18 cellular contexts compared by ENCODE assay signal in genomic region chr14:68931063-68931462, GRCh38. TPM values are rescaled to one million over a fixed set of nuclear protein-coding genes. Genes with fewer than 3 reads are reported as not detected.
DNase-seq lines count a peak whose midpoint lies in the region; ATAC-seq and TF ChIP-seq lines count a peak whose summit lies in the region.
"Had no signal": no experiment of that assay in that cellular context is flagged by ENCODE, and none has a peak within 500 bp of the region (broad histone marks: within the 10 kb centered on the region; RNA-seq: fewer than 3 reads in every experiment).

No MANE protein-coding gene starts in this region.

- no peaks in the 10 kb centered on the region for H3K27me3 ChIP-seq in muscle layer of duodenum (ENCODE audit: low read depth, low read length)
- H3K27me3 ChIP-seq in transverse colon: no peaks in the 10 kb centered on the region
- H3K27me3 ChIP-seq: body of pancreas, upper lobe of left lung had no signal

- CTCF ChIA-PET in activated CD8-positive, alpha-beta T cell treated with anti-CD3 and anti-CD28 coated beads for 36 hours (lab: Charles Lee): interaction anchor here (0.6 to 1.7 kb wide), 5 partner anchors 9 to 65 kb away, joined by 3 to 8 read pairs (median 5); no protein-coding TSS in a partner anchor
- CTCF ChIA-PET in activated CD8-positive, alpha-beta T cell treated with anti-CD3 and anti-CD28 coated beads, Interleukin-2, amount 10 ng/mL, durations not matched to agents 7 days and 5 days (lab: Charles Lee): interaction anchor here (1.2 kb wide), 1 partner anchor 20 kb away, joined by 6 read pairs; no protein-coding TSS in a partner anchor

- no peak for TF ChIP-seq EP300 in transverse colon (IDR thresholded peaks at IDR 0.05; ENCODE audit: low read depth)

- in situ Hi-C loops in transverse colon (cut with MboI; ENCODE audit: low pct_ligation_motif_present in 1 of 4, low pct_unique_long_range_greater_than_20kb in 1 of 4, low sequenced_read_pairs in 3 of 4): no loop called here

- H3K9me3 Mint-ChIP-seq in activated CD8-positive, alpha-beta T cell treated with anti-CD3 and anti-CD28 coated beads for 36 hours: peaks cover 12% of the 10 kb centered on the region
- H3K9me3 Mint-ChIP-seq in activated CD8-positive, alpha-beta T cell treated with anti-CD3 and anti-CD28 coated beads, Interleukin-2, amount 10 ng/mL, durations not matched to agents 7 days and 5 days (ENCODE audit: insufficient read depth): peaks cover 7% of the 10 kb centered on the region
- peaks cover 10% of the 10 kb centered on the region for H3K9me3 Mint-ChIP-seq in activated naive CD8-positive, alpha-beta T cell treated with anti-CD3 and anti-CD28 coated beads for 36 hours

- 73 to 78% methylated on average over 3 of the region's 3 CpGs for WGBS in transverse colon (ENCODE audit: low coverage in 1 of 2), 2 donors

- H3K27ac ChIP-seq in muscle layer of duodenum (ENCODE audit: low read length) (peak overlapping the region; percentile 7), transverse colon (peak overlapping the region; percentile 93 to 99 (median 96))
- H3K27ac ChIP-seq: body of pancreas had no signal

- no peak overlapping the region for H3K4me3 Mint-ChIP-seq in activated CD8-positive, alpha-beta T cell treated with anti-CD3 and anti-CD28 coated beads for 36 hours
- H3K4me3 Mint-ChIP-seq in activated CD8-positive, alpha-beta T cell treated with anti-CD3 and anti-CD28 coated beads, Interleukin-2, amount 10 ng/mL, durations not matched to agents 7 days and 5 days: no peak overlapping the region
- no peak overlapping the region for H3K4me3 Mint-ChIP-seq in activated naive CD8-positive, alpha-beta T cell treated with anti-CD3 and anti-CD28 coated beads for 36 hours
- H3K4me3 Mint-ChIP-seq: neural crest cell had no signal

- H3K9me3 ChIP-seq in muscle layer of duodenum (ENCODE audit: control insufficient read depth in 1 of 2, low read length in 2 of 2) (peaks cover 0 to 2% of the 10 kb centered on the region in 2 donors), transverse colon (no peaks in the 10 kb centered on the region)
- H3K9me3 ChIP-seq: body of pancreas had no signal

- H3K27ac Mint-ChIP-seq in activated CD8-positive, alpha-beta T cell treated with anti-CD3 and anti-CD28 coated beads for 36 hours: peak overlapping the region; percentile 43
- H3K27ac Mint-ChIP-seq in activated CD8-positive, alpha-beta T cell treated with anti-CD3 and anti-CD28 coated beads, Interleukin-2, amount 10 ng/mL, durations not matched to agents 7 days and 5 days: no peak overlapping the region
- H3K27ac Mint-ChIP-seq in activated naive CD8-positive, alpha-beta T cell treated with anti-CD3 and anti-CD28 coated beads for 36 hours: peak overlapping the region; percentile 10

- POLR2A ChIA-PET in activated CD8-positive, alpha-beta T cell treated with anti-CD3 and anti-CD28 coated beads for 36 hours (lab: Charles Lee): interaction anchor here (1.2 to 1.6 kb wide), 2 partner anchors 9 to 11 kb away, joined by 3 to 4 read pairs; no protein-coding TSS in a partner anchor
- POLR2A ChIA-PET in activated CD8-positive, alpha-beta T cell treated with anti-CD3 and anti-CD28 coated beads, Interleukin-2, amount 10 ng/mL, durations not matched to agents 7 days and 5 days (lab: Charles Lee): no interaction called here

- no peak for TF ChIP-seq POLR2A in transverse colon (IDR thresholded peaks at IDR 0.05)

- no peak for TF ChIP-seq CTCF in activated CD8-positive, alpha-beta T cell treated with anti-CD3 and anti-CD28 coated beads for 36 hours (IDR thresholded peaks at IDR 0.05)
- TF ChIP-seq CTCF in transverse colon (IDR thresholded peaks at IDR 0.05): no peak

- no peak for DNase-seq in activated CD8-positive, alpha-beta T cell treated with anti-CD3 and anti-CD28 coated beads for 36 hours
- DNase-seq in activated CD8-positive, alpha-beta T cell treated with anti-CD3 and anti-CD28 coated beads, Interleukin-2, amount 10 ng/mL, durations not matched to agents 7 days and 5 days: no peak
- DNase-seq in activated naive CD8-positive, alpha-beta T cell treated with anti-CD3 and anti-CD28 coated beads for 36 hours: no peak
- no peak for DNase-seq in transverse colon
- no peak for DNase-seq in sciatic nerve (ENCODE audit: low spot score)
- no peak for DNase-seq in activated CD4-positive, alpha-beta T cell treated with anti-CD3 and anti-CD28 coated beads, Interleukin-2, amount 50 U/mL, for 48 hours
- DNase-seq: activated CD4-positive, alpha-beta T cell treated with anti-CD3 and anti-CD28 coated beads, Interleukin-2, amount 50 U/mL, for 4 hours; activated naive CD4-positive, alpha-beta T cell treated with Interleukin-2 at 50 U/mL for 16 hours; body of pancreas; erythroblast; NCI-H1105 treated with DMSO at 0.1 percent for 48 hours; NCI-H2081 treated with DMSO at 0.1 percent for 48 hours; SW 1271; upper lobe of left lung had no signal

- intact Hi-C loops in activated CD8-positive, alpha-beta T cell treated with anti-CD3 and anti-CD28 coated beads for 36 hours (cut with micrococcal nuclease): no loop called here
- intact Hi-C loops in transverse colon (cut with DNase I; ENCODE audit: low total_unique reads) (no loop called here), sciatic nerve (cut with DNase I) (no loop called here)

- H3K4me1 ChIP-seq in muscle layer of duodenum (ENCODE audit: control insufficient read depth in 1 of 2, insufficient read depth in 2 of 2, low read length in 2 of 2) (peaks cover under 1 to 52% of the 10 kb centered on the region in 2 donors), transverse colon (peaks cover 22 to 63% (median 36%) of the 10 kb centered on the region in 4 donors)

- H3K4me1 Mint-ChIP-seq in activated CD8-positive, alpha-beta T cell treated with anti-CD3 and anti-CD28 coated beads for 36 hours (ENCODE audit: low read depth): peaks cover 82% of the 10 kb centered on the region
- H3K4me1 Mint-ChIP-seq in activated CD8-positive, alpha-beta T cell treated with anti-CD3 and anti-CD28 coated beads, Interleukin-2, amount 10 ng/mL, durations not matched to agents 7 days and 5 days (ENCODE audit: low read depth): peaks cover 53% of the 10 kb centered on the region
- peaks cover 78% of the 10 kb centered on the region for H3K4me1 Mint-ChIP-seq in activated naive CD8-positive, alpha-beta T cell treated with anti-CD3 and anti-CD28 coated beads for 36 hours

- peaks cover 22% of the 10 kb centered on the region for H3K36me3 Mint-ChIP-seq in activated CD8-positive, alpha-beta T cell treated with anti-CD3 and anti-CD28 coated beads for 36 hours (ENCODE audit: low read depth)
- peaks cover 20% of the 10 kb centered on the region for H3K36me3 Mint-ChIP-seq in activated CD8-positive, alpha-beta T cell treated with anti-CD3 and anti-CD28 coated beads, Interleukin-2, amount 10 ng/mL, durations not matched to agents 7 days and 5 days (ENCODE audit: low read depth)
- H3K36me3 Mint-ChIP-seq in activated naive CD8-positive, alpha-beta T cell treated with anti-CD3 and anti-CD28 coated beads for 36 hours: peaks cover 34% of the 10 kb centered on the region

- H3K27me3 Mint-ChIP-seq in activated CD8-positive, alpha-beta T cell treated with anti-CD3 and anti-CD28 coated beads for 36 hours: no peaks in the 10 kb centered on the region
- no peaks in the 10 kb centered on the region for H3K27me3 Mint-ChIP-seq in activated CD8-positive, alpha-beta T cell treated with anti-CD3 and anti-CD28 coated beads, Interleukin-2, amount 10 ng/mL, durations not matched to agents 7 days and 5 days (ENCODE audit: low read depth)
- no peaks in the 10 kb centered on the region for H3K27me3 Mint-ChIP-seq in activated naive CD8-positive, alpha-beta T cell treated with anti-CD3 and anti-CD28 coated beads for 36 hours

- H3K36me3 ChIP-seq in muscle layer of duodenum (ENCODE audit: control insufficient read depth in 1 of 2, insufficient read depth in 2 of 2, low read length in 2 of 2) (no peaks in the 10 kb centered on the region), transverse colon (no peaks in the 10 kb centered on the region)
- H3K36me3 ChIP-seq: upper lobe of left lung had no signal

- H3K4me3 ChIP-seq in muscle layer of duodenum (ENCODE audit: low read depth in 1 of 2, low read length in 2 of 2) (no peak overlapping the region), transverse colon (no peak overlapping the region)
- H3K4me3 ChIP-seq: body of pancreas, GM12878, upper lobe of left lung had no signal

- ATAC-seq in activated CD8-positive, alpha-beta T cell treated with anti-CD3 and anti-CD28 coated beads for 36 hours: no peak
- ATAC-seq in activated CD8-positive, alpha-beta T cell treated with anti-CD3 and anti-CD28 coated beads, Interleukin-2, amount 10 ng/mL, durations not matched to agents 7 days and 5 days: no peak
- ATAC-seq in sciatic nerve (no peak), GM19452 (IDR thresholded peaks at IDR 0.05; ENCODE audit: unreplicated experiment) (no peak)
- ATAC-seq: body of pancreas, GM12878 had no signal

RNA-seq across cellular contexts. Expression of gene ACTN1, which starts 48.0 kb away (rescaled TPM):
- 100 to 1,000 TPM; 214 TPM for total RNA-seq in activated CD8-positive, alpha-beta T cell treated with anti-CD3 and anti-CD28 coated beads for 36 hours
- total RNA-seq in activated CD8-positive, alpha-beta T cell treated with anti-CD3 and anti-CD28 coated beads, Interleukin-2, amount 10 ng/mL, durations not matched to agents 7 days and 5 days: 10 to 100 TPM; 51.4 to 56.1 TPM
- total RNA-seq in activated naive CD8-positive, alpha-beta T cell treated with anti-CD3 and anti-CD28 coated beads for 36 hours: 100 to 1,000 TPM; 171 to 177 TPM
- total RNA-seq in transverse colon (100 to 1,000 TPM; 127 to 403 (median 197) TPM), sciatic nerve (216 TPM)
